Comparison of ENCODE assay signal across 8 cellular contexts in genomic region chr1:209692745-209693504, GRCh38. TPM values are rescaled to one million over a fixed set of nuclear protein-coding genes. Genes with fewer than 3 reads are reported as not detected.
DNase-seq lines count a peak whose midpoint lies in the region; ATAC-seq and TF ChIP-seq lines count a peak whose summit lies in the region.

No MANE protein-coding gene starts in this region.

- H3K4me1 Mint-ChIP-seq in Caco-2 (ENCODE audit: low read depth, unreplicated experiment), result peaks cover 25% of the 10 kb centered on the region

- TF ChIP-seq CTCF in Caco-2 (IDR thresholded peaks at IDR 0.05; ENCODE audit: insufficient read depth in 1 of 2, low read depth in 1 of 2, low read length in 1 of 2, severe bottlenecking in 1 of 2, unreplicated experiment in 1 of 2) (peak; percentile 80 to 89), heart left ventricle (IDR thresholded peaks at IDR 0.05) (peak; percentile 78 to 94 (median 85))

- peak overlapping the region in 5 of 12 donors; percentile 17 to 56 (median 49) for H3K27ac ChIP-seq in heart left ventricle

- no peaks in the 10 kb centered on the region for H3K9me3 Mint-ChIP-seq in Caco-2 (ENCODE audit: unreplicated experiment)

- ATAC-seq in GM21786 (IDR thresholded peaks at IDR 0.05; ENCODE audit: unreplicated experiment) (peak; percentile 64), heart left ventricle (peak in 3 of 4 donors; percentile 56 to 78 (median 61)), GM21717 (IDR thresholded peaks at IDR 0.05; ENCODE audit: unreplicated experiment) (no peak)

- no peak overlapping the region for H3K27ac Mint-ChIP-seq in Caco-2 (ENCODE audit: unreplicated experiment)

- H3K9me3 ChIP-seq in Caco-2 (no peaks in the 10 kb centered on the region), heart left ventricle (no peaks in the 10 kb centered on the region)

- no peak for TF ChIP-seq POLR2A in heart left ventricle (IDR thresholded peaks at IDR 0.05)

- no peaks in the 10 kb centered on the region for H3K36me3 Mint-ChIP-seq in Caco-2 (ENCODE audit: insufficient read depth, unreplicated experiment)

- H3K4me3 ChIP-seq in Caco-2 (ENCODE audit: low read depth, low read length) (no peak overlapping the region), heart left ventricle (no peak overlapping the region)

- H3K27me3 Mint-ChIP-seq in Caco-2 (ENCODE audit: insufficient read depth, unreplicated experiment), result peaks cover 19% of the 10 kb centered on the region

- H3K27me3 ChIP-seq in Caco-2 (replicated peaks; ENCODE audit: control insufficient read depth, insufficient read depth, low read length), result no peaks in the 10 kb centered on the region
- no peaks in the 10 kb centered on the region for H3K27me3 ChIP-seq in heart left ventricle

- 0 to 4% (median 2%) methylated on average over 3 of the region's 3 CpGs for WGBS in heart left ventricle, 4 donors

- BruUV-seq in Caco-2 (replicated peaks; lab: Mats Ljungman, UMichigan), result no TSS peak

- no peak overlapping the region for H3K4me3 Mint-ChIP-seq in Caco-2 (ENCODE audit: unreplicated experiment)

- H3K4me1 ChIP-seq in Caco-2 (peaks cover 16% of the 10 kb centered on the region), heart left ventricle (peaks cover 0 to 46% (median 14%) of the 10 kb centered on the region in 12 donors)

- CTCF ChIA-PET in Caco-2 (lab: Charles Lee), result interaction anchor here (0.5 to 1.8 kb wide), 4 partner anchors 40 to 368 kb away, joined by 3 to 6 read pairs (median 4); no protein-coding TSS in a partner anchor

- DNase-seq in Caco-2, result peak; percentile 76 to 83
- peak; percentile 78 for DNase-seq in NCI-H1092 (lab: John Stamatoyannopoulos, UW)
- peak; percentile 82 for DNase-seq in SW480 (ENCODE audit: low spot score)
- DNase-seq in activated naive CD8-positive, alpha-beta T cell treated with anti-CD3 and anti-CD28 coated beads, Interleukin-2, amount 50 U/mL, for 16 hours (ENCODE audit: low read depth, low spot score), result peak; percentile 39
- DNase-seq in heart left ventricle, result peak; percentile 68 to 85 (median 80)
- DNase-seq in pulmonary artery endothelial cell (ENCODE audit: low read depth, low spot score), result peak; percentile 48

- H3K36me3 ChIP-seq in Caco-2 (ENCODE audit: control insufficient read depth, insufficient read depth, low read length), result no peaks in the 10 kb centered on the region
- H3K36me3 ChIP-seq in heart left ventricle, result no peaks in the 10 kb centered on the region

- intact Hi-C loops in Caco-2 (cut with micrococcal nuclease; ENCODE audit: unreplicated experiment) (loop anchor here (1.0 to 2.0 kb wide), 7 partner anchors 42 to 124 kb away; no protein-coding TSS in a partner anchor), heart left ventricle (cut with DNase I) (loop anchor here (1.0 to 10.0 kb wide), 19 partner anchors 50 to 124 kb away; no protein-coding TSS in a partner anchor)

- POLR2A ChIA-PET in Caco-2 (lab: Charles Lee), result no interaction called here

RNA-seq across cellular contexts. Expression of gene HSD11B1, which starts 11.7 kb away (rescaled TPM):
- total RNA-seq in Caco-2 (2022) (not detected in 2 replicates), heart left ventricle (10 to 100 TPM in 2 of 9 donors, 1 to 10 TPM in 7; 1.7 to 36.1 (median 3.6) TPM), pulmonary artery endothelial cell (0.07 TPM in 1 of 2 replicates, not detected in the other)
- 1 to 10 TPM; 1.2 to 3.6 TPM for polyA plus RNA-seq in heart left ventricle

RNA-seq across cellular contexts. Expression of gene G0S2, which starts 17.7 kb away (rescaled TPM):
- total RNA-seq in Caco-2 (2022) (40.4 and 45.7 TPM in 2 replicates), heart left ventricle (100 to 1,000 TPM in 8 of 9 donors, 10 to 100 TPM in 1; 92.0 to 600 (median 212) TPM), pulmonary artery endothelial cell (2.0 and 16.0 TPM in 2 replicates)
- polyA plus RNA-seq in heart left ventricle, result 100 to 1,000 TPM in 1 of 2 donors, 10 to 100 TPM in 1; 87.6 to 218 TPM

RNA-seq across cellular contexts. Expression of gene LAMB3, which starts 40.7 kb away (rescaled TPM):
- total RNA-seq in Caco-2 (2022) (112 and 125 TPM in 2 replicates), heart left ventricle (1 to 10 TPM in 8 of 9 donors, under 1 TPM in 1; 0.83 to 7.4 (median 3.6) TPM), pulmonary artery endothelial cell (7.1 and 14.5 TPM in 2 replicates)
- 1 to 10 TPM; 1.8 to 5.3 TPM for polyA plus RNA-seq in heart left ventricle
